8 cellular contexts compared by ENCODE assay signal in the genomic region with DNA sequence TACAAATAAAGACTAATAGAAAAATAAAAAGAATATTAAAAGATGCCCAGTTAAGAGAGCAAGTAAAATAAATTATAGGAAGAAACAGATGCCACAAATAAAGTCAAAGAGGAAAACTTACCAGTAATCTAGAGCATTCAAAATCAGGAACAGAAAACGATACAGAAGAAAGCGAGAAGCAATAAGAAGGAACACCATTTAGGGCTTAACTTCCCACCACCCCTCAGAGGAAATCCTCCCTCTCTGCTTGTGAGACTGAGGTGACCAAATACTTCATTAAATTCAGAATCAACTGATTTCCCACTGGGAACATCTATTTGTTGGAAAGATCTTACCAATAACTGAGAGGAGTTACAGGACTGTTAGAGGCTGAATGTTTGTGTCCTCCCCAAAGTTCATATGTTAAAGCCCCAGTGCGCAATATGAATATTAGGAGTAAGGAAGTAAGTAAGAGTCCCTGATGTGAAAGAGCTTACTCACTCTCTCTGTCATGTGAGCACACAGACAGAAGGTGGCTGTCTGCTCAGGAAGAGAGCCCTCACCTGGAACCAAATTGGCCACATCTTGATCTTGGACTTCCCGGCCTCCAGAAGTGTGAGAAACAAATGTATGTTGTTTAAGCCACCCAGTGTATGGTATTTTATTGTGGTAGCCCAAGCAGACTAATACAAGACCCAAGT. TPM values are rescaled to one million over a fixed set of nuclear protein-coding genes. Genes with fewer than 3 reads are reported as not detected.
DNase-seq lines count a peak whose midpoint lies in the region; ATAC-seq and TF ChIP-seq lines count a peak whose summit lies in the region.
"Had no signal": no experiment of that assay in that cellular context is flagged by ENCODE, and none has a peak within 500 bp of the region (broad histone marks: within the 10 kb centered on the region; RNA-seq: fewer than 3 reads in every experiment).

No MANE protein-coding gene starts in this region.

- intact Hi-C loops in esophagus squamous epithelium (cut with DNase I) = no loop called here

- no peak for TF ChIP-seq POLR2A in esophagus squamous epithelium (IDR thresholded peaks at IDR 0.05)

- no peaks in the 10 kb centered on the region for H3K4me1 ChIP-seq in esophagus squamous epithelium

- peaks cover 0 to 71% (median 7%) of the 10 kb centered on the region in 3 donors for H3K36me3 ChIP-seq in esophagus squamous epithelium

- TF ChIP-seq CTCF in esophagus squamous epithelium (IDR thresholded peaks at IDR 0.05) = no peak

- no peaks in the 10 kb centered on the region for H3K9me3 ChIP-seq in esophagus squamous epithelium

- DNase-seq in medulla oblongata (ENCODE audit: extremely low spot score) = peak; percentile 42
- no peak for DNase-seq in A172 (ENCODE audit: low spot score)
- no peak for DNase-seq in NCI-H526 (lab: John Stamatoyannopoulos, UW)
- DNase-seq in esophagus squamous epithelium (lab: John Stamatoyannopoulos, UW) = no peak
- DNase-seq: glutamatergic neuron had no signal

- ATAC-seq in GM18868 (IDR thresholded peaks at IDR 0.05; ENCODE audit: unreplicated experiment) (peak; percentile 95), GM21619 (IDR thresholded peaks at IDR 0.05; ENCODE audit: unreplicated experiment) (peak; percentile 84), HG03565 (IDR thresholded peaks at IDR 0.05; ENCODE audit: unreplicated experiment) (peak; percentile 76)

- H3K27me3 ChIP-seq in esophagus squamous epithelium = no peaks in the 10 kb centered on the region

- H3K4me3 ChIP-seq in esophagus squamous epithelium = no peak overlapping the region

- H3K27ac ChIP-seq in esophagus squamous epithelium = no peak overlapping the region

- 76 to 89% methylated on average over 4 of the region's 4 CpGs for WGBS in esophagus squamous epithelium, 2 donors

RNA-seq across cellular contexts. Expression of a gene that starts 19.5 kb away (rescaled TPM):
- total RNA-seq in A172 (2014; rRNA removed; shearing (Covaris generic)) = 33.1 and 40.7 TPM in 2 replicates
- total RNA-seq in esophagus squamous epithelium = 10 to 100 TPM; 11.7 to 27.5 (median 15.6) TPM
